Comparison of ENCODE assay signal across 8 cellular contexts in genomic region chr4:83114576-83114975, GRCh38. TPM values are rescaled to one million over a fixed set of nuclear protein-coding genes. Genes with fewer than 3 reads are reported as not detected.
DNase-seq lines count a peak whose midpoint lies in the region; ATAC-seq and TF ChIP-seq lines count a peak whose summit lies in the region.

A gene with protein sequence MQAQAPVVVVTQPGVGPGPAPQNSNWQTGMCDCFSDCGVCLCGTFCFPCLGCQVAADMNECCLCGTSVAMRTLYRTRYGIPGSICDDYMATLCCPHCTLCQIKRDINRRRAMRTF (minus strand): TSS chr4:83114729. CDS start chr4:83107921, 6,808 bp downstream.

- DNase-seq in NCI-H146 (lab: John Stamatoyannopoulos, UW) (peak; percentile 2), NCI-H146 treated with DMSO at 0.1 percent for 48 hours (lab: John Stamatoyannopoulos, UW; ENCODE audit: unreplicated experiment) (no peak), NCI-H2029 treated with DMSO at 0.1 percent for 48 hours (lab: John Stamatoyannopoulos, UW) (peak; percentile 89), amniotic epithelial cell (ENCODE audit: low read depth) (peak; percentile 59), progenitor cell of endocrine pancreas (ENCODE audit: low spot score, unreplicated experiment) (no peak), amygdala (lab: John Stamatoyannopoulos, UW) (no peak), NCI-H128 (lab: John Stamatoyannopoulos, UW; ENCODE audit: unreplicated experiment) (no peak)

- TF ChIP-seq CTCF in progenitor cell of endocrine pancreas (IDR thresholded peaks at IDR 0.05; ENCODE audit: unreplicated experiment): no peak

- peaks cover 11% of the 10 kb centered on the region for H3K4me1 Mint-ChIP-seq in progenitor cell of endocrine pancreas (ENCODE audit: low read depth)

- H3K4me3 Mint-ChIP-seq in progenitor cell of endocrine pancreas (ENCODE audit: low read depth): peak within 1 kb of the TSS; percentile 39

- ATAC-seq in HG02642 (IDR thresholded peaks at IDR 0.05; ENCODE audit: poor library complexity, unreplicated experiment): peak; percentile 28

- peak within 1 kb of the TSS; percentile 88 for H3K27ac Mint-ChIP-seq in progenitor cell of endocrine pancreas

- H3K27me3 Mint-ChIP-seq in progenitor cell of endocrine pancreas: no peaks in the 10 kb centered on the region

- H3K9me3 Mint-ChIP-seq in progenitor cell of endocrine pancreas (ENCODE audit: low read depth): no peaks in the 10 kb centered on the region

- H3K36me3 Mint-ChIP-seq in progenitor cell of endocrine pancreas (ENCODE audit: insufficient read depth): no peaks in the 10 kb centered on the region

RNA-seq across cellular contexts. Expression of the gene that starts here (rescaled TPM):
- total RNA-seq in progenitor cell of endocrine pancreas: 4.7 and 5.9 TPM in 2 replicates

Comparison
In these comparisons a context has a peak if more than half of its experiments do, and no peak if none do; other contexts are left out.
1. DNase-seq: peak in NCI-H146 (single experiment), NCI-H2029 treated with DMSO at 0.1 percent for 48 hours (single experiment) and amniotic epithelial cell (single experiment); none in NCI-H146 treated with DMSO at 0.1 percent for 48 hours (single experiment), progenitor cell of endocrine pancreas (single experiment), amygdala (0 of 56) and NCI-H128 (single experiment).